Comparison of ENCODE assay signal across 9 cellular contexts in the genomic region with DNA sequence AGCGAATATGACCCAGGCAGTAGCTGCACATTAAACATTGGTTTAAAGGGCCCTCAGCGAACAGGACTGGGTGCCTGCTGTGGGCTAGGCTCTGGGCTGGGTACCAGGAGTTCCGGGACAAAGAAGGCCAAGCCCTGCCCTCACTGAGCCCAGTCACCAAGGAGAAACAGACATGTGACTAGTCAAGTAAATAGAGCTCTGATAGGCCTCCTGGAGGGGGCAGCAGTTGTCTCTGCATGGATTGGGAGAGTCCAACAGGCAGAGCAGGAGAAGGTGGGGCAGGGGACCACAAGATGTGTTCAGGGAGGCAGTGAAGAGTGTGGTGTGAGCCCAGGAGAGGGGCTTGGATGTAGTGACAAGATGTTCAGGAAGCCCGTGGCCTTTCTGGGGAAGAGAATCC. TPM values are rescaled to one million over a fixed set of nuclear protein-coding genes. Genes with fewer than 3 reads are reported as not detected.
DNase-seq lines count a peak whose midpoint lies in the region; ATAC-seq and TF ChIP-seq lines count a peak whose summit lies in the region.
"Had no signal": no experiment of that assay in that cellular context is flagged by ENCODE, and none has a peak within 500 bp of the region (broad histone marks: within the 10 kb centered on the region; RNA-seq: fewer than 3 reads in every experiment).

No MANE protein-coding gene starts in this region.

- no peaks in the 10 kb centered on the region for H3K27me3 Mint-ChIP-seq in glutamatergic neuron (ENCODE audit: unreplicated experiment)
- no peaks in the 10 kb centered on the region for H3K27me3 Mint-ChIP-seq in stimulated activated memory B cell treated with anti-CD40 and anti-IgM and Interleukin-4, amounts not matched to agents 10 μg/mL and 1 μg/mL and 100 μg/mL, for 72 hours

- H3K9me3 Mint-ChIP-seq in glutamatergic neuron (ENCODE audit: unreplicated experiment), result peaks cover 4% of the 10 kb centered on the region
- no peaks in the 10 kb centered on the region for H3K9me3 Mint-ChIP-seq in stimulated activated memory B cell treated with anti-CD40 and anti-IgM and Interleukin-4, amounts not matched to agents 10 μg/mL and 1 μg/mL and 100 μg/mL, for 72 hours

- TF ChIP-seq CTCF in glutamatergic neuron (IDR thresholded peaks at IDR 0.05; ENCODE audit: partially characterized antibody, unreplicated experiment) (no peak), GM13976 (IDR thresholded peaks at IDR 0.05; ENCODE audit: borderline replicate concordance, control extremely low read depth, extremely low read depth, insufficient read depth, missing control alignments) (no peak)

- peak; percentile 74 for DNase-seq in AG08396 (ENCODE audit: low spot score)
- peak; percentile 36 for DNase-seq in H4 (ENCODE audit: low spot score)
- DNase-seq in SK-N-DZ (ENCODE audit: low spot score), result peak; percentile 49
- peak; percentile 80 for DNase-seq in glutamatergic neuron
- DNase-seq in cerebellum (ENCODE audit: low spot score), result no peak
- DNase-seq in GM13976 (ENCODE audit: low spot score), result no peak

- H3K4me1 Mint-ChIP-seq in glutamatergic neuron (ENCODE audit: low read depth, unreplicated experiment), result peaks cover 1% of the 10 kb centered on the region
- H3K4me1 Mint-ChIP-seq in stimulated activated memory B cell treated with anti-CD40 and anti-IgM and Interleukin-4, amounts not matched to agents 10 μg/mL and 1 μg/mL and 100 μg/mL, for 72 hours, result peaks cover 26% of the 10 kb centered on the region

- no peak overlapping the region for H3K27ac Mint-ChIP-seq in glutamatergic neuron (ENCODE audit: unreplicated experiment)
- H3K27ac Mint-ChIP-seq in stimulated activated memory B cell treated with anti-CD40 and anti-IgM and Interleukin-4, amounts not matched to agents 10 μg/mL and 1 μg/mL and 100 μg/mL, for 72 hours, result no peak overlapping the region

- in situ Hi-C loops in GM13976 (cut with MboI; ENCODE audit: low sequenced_read_pairs, unreplicated experiment), result no loop called here

- H3K36me3 Mint-ChIP-seq in glutamatergic neuron (ENCODE audit: unreplicated experiment), result no peaks in the 10 kb centered on the region
- peaks cover 7% of the 10 kb centered on the region for H3K36me3 Mint-ChIP-seq in stimulated activated memory B cell treated with anti-CD40 and anti-IgM and Interleukin-4, amounts not matched to agents 10 μg/mL and 1 μg/mL and 100 μg/mL, for 72 hours

- no peak overlapping the region for H3K4me3 Mint-ChIP-seq in glutamatergic neuron (ENCODE audit: unreplicated experiment)
- no peak overlapping the region for H3K4me3 Mint-ChIP-seq in stimulated activated memory B cell treated with anti-CD40 and anti-IgM and Interleukin-4, amounts not matched to agents 10 μg/mL and 1 μg/mL and 100 μg/mL, for 72 hours

- ATAC-seq in stimulated activated memory B cell treated with anti-CD40 and anti-IgM and Interleukin-4, amounts not matched to agents 10 μg/mL and 1 μg/mL and 100 μg/mL, for 72 hours, result no peak
- no peak for ATAC-seq in GM18909 (IDR thresholded peaks at IDR 0.05; ENCODE audit: poor library complexity, unreplicated experiment)

RNA-seq across cellular contexts. Expression of a gene that starts 3.1 kb away (rescaled TPM):
- 72.4 and 109 TPM in 2 replicates for total RNA-seq in H4 (2014; rRNA removed; shearing (Covaris generic))
- polyA plus RNA-seq in SK-N-DZ (2014; cell fraction: cytosol; rRNA removed), result 103 TPM in 2 replicates
- 60.4 and 68.0 TPM in 2 replicates for polyA plus RNA-seq in SK-N-DZ (2014; cell fraction: nucleus; rRNA removed)
- total RNA-seq in glutamatergic neuron (ENCODE audit: unreplicated experiment) (320 TPM), cerebellum (43.7 TPM)

RNA-seq across cellular contexts. Expression of a gene that starts 42.3 kb away (rescaled TPM):
- not detected in 2 replicates for total RNA-seq in H4 (2014; rRNA removed; shearing (Covaris generic))
- polyA plus RNA-seq in SK-N-DZ (2014; cell fraction: cytosol; rRNA removed), result not detected in 2 replicates
- not detected in 2 replicates for polyA plus RNA-seq in SK-N-DZ (2014; cell fraction: nucleus; rRNA removed)
- total RNA-seq in glutamatergic neuron (ENCODE audit: unreplicated experiment) (2.8 TPM), cerebellum (not detected)

RNA-seq across cellular contexts. Expression of a gene that starts 42.4 kb away (rescaled TPM):
- total RNA-seq in H4 (2014; rRNA removed; shearing (Covaris generic)), result not detected in 2 replicates
- not detected in 2 replicates for polyA plus RNA-seq in SK-N-DZ (2014; cell fraction: cytosol; rRNA removed)
- polyA plus RNA-seq in SK-N-DZ (2014; cell fraction: nucleus; rRNA removed), result not detected in 2 replicates
- total RNA-seq in glutamatergic neuron (ENCODE audit: unreplicated experiment) (not detected), cerebellum (not detected)
- total RNA-seq: subcutaneous adipose tissue had no signal

Comparison
In these comparisons a context has a peak if more than half of its experiments do, and no peak if none do; other contexts are left out.
1. DNase-seq: peak in AG08396 (single experiment), H4 (single experiment), SK-N-DZ (single experiment) and glutamatergic neuron (single experiment); none in cerebellum (single experiment) and GM13976 (single experiment).